15 cellular contexts compared by ENCODE assay signal in genomic region chr2:237980087-237980486, GRCh38. TPM values are rescaled to one million over a fixed set of nuclear protein-coding genes. Genes with fewer than 3 reads are reported as not detected.
DNase-seq lines count a peak whose midpoint lies in the region; ATAC-seq and TF ChIP-seq lines count a peak whose summit lies in the region.
"Had no signal": no experiment of that assay in that cellular context is flagged by ENCODE, and none has a peak within 500 bp of the region (broad histone marks: within the 10 kb centered on the region; RNA-seq: fewer than 3 reads in every experiment).

No MANE protein-coding gene starts in this region.

- H3K23ac ChIP-seq in mesendoderm (ENCODE audit: low read length): no peak overlapping the region

- H3K56ac ChIP-seq in mesendoderm (ENCODE audit: low read length): peak overlapping the region; percentile 34

- H2AK5ac ChIP-seq in mesendoderm (ENCODE audit: low read length): no peak overlapping the region

- no peaks in the 10 kb centered on the region for H3K27me3 ChIP-seq in right cardiac atrium (ENCODE audit: control insufficient read depth, insufficient read depth)
- no peaks in the 10 kb centered on the region for H3K27me3 ChIP-seq in heart right ventricle
- no peaks in the 10 kb centered on the region for H3K27me3 ChIP-seq in mesendoderm (ENCODE audit: insufficient read depth, low read length, poor library complexity)
- H3K27me3 ChIP-seq: esophagus squamous epithelium had no signal

- peaks cover 50% of the 10 kb centered on the region for H3K79me1 ChIP-seq in mesendoderm (ENCODE audit: low read length)

- no peak overlapping the region for H3K4ac ChIP-seq in mesendoderm (ENCODE audit: low read depth, low read length)

- H3K27me3 Mint-ChIP-seq in activated naive CD8-positive, alpha-beta T cell treated with anti-CD3 and anti-CD28 coated beads, Interleukin-2, amount 50 U/mL, for 24 hours: no peaks in the 10 kb centered on the region

- H4K5ac ChIP-seq in mesendoderm (ENCODE audit: low read length): no peak overlapping the region

- no peak overlapping the region for H3K9ac ChIP-seq in mesendoderm (ENCODE audit: low read length)

- H3K4me1 ChIP-seq in right cardiac atrium (ENCODE audit: control insufficient read depth, insufficient read depth, low read length): peaks cover 53% of the 10 kb centered on the region
- peaks cover 4 to 82% (median 53%) of the 10 kb centered on the region in 9 donors for H3K4me1 ChIP-seq in heart right ventricle
- peaks cover 3% of the 10 kb centered on the region for H3K4me1 ChIP-seq in mesendoderm (ENCODE audit: control insufficient read depth, low read depth, low read length)
- H3K4me1 ChIP-seq: prostate gland had no signal

- WGBS in right cardiac atrium: 35% methylated on average over 1 of the region's 1 CpG
- 50 to 53% methylated on average over 1 of the region's 1 CpG for WGBS in heart right ventricle, 2 donors
- WGBS in mesendoderm (ENCODE audit: extremely low coverage, insufficient coverage, low lambda C conversion rate): no CpG with 5 or more reads among the region's 1 CpG

- H3K4me3 ChIP-seq in right cardiac atrium (ENCODE audit: low read length): no peak overlapping the region
- H3K4me3 ChIP-seq in heart right ventricle: no peak overlapping the region
- H3K4me3 ChIP-seq in mesendoderm (ENCODE audit: low read length): no peak overlapping the region
- H3K4me3 ChIP-seq: esophagus squamous epithelium, prostate gland had no signal

- H3K4me3 Mint-ChIP-seq in activated naive CD8-positive, alpha-beta T cell treated with anti-CD3 and anti-CD28 coated beads, Interleukin-2, amount 50 U/mL, for 24 hours: no peak overlapping the region

- peaks cover 35% of the 10 kb centered on the region for H3K79me2 ChIP-seq in mesendoderm (ENCODE audit: control insufficient read depth, insufficient read depth, low read length)

- H2BK15ac ChIP-seq in mesendoderm (replicated peaks; ENCODE audit: low read depth): no peak overlapping the region

- no peak overlapping the region for H2BK120ac ChIP-seq in mesendoderm (ENCODE audit: low read depth, low read length)

- peaks cover 44% of the 10 kb centered on the region for H3K36me3 Mint-ChIP-seq in activated naive CD8-positive, alpha-beta T cell treated with anti-CD3 and anti-CD28 coated beads, Interleukin-2, amount 50 U/mL, for 24 hours (ENCODE audit: low read depth)

- H4K8ac ChIP-seq in mesendoderm (ENCODE audit: low read depth, low read length): no peak overlapping the region

- H3K18ac ChIP-seq in mesendoderm (ENCODE audit: low read length): no peak overlapping the region

- DNase-seq in right cardiac atrium (no peak), heart right ventricle (no peak), mesendoderm (no peak), SHP77 (lab: John Stamatoyannopoulos, UW) (no peak), NCI-H146 (lab: John Stamatoyannopoulos, UW) (no peak), NCI-H69 (lab: John Stamatoyannopoulos, UW) (no peak)
- no peak for DNase-seq in activated naive CD8-positive, alpha-beta T cell treated with anti-CD3 and anti-CD28 coated beads, Interleukin-2, amount 50 U/mL, for 24 hours
- DNase-seq: activated CD4-positive, CD25-positive, alpha-beta regulatory T cell; DND-41; esophagus squamous epithelium; mesenchymal stem cell; NCI-H1436 treated with DMSO at 0.1 percent for 48 hours had no signal

- no peak overlapping the region for H2BK5ac ChIP-seq in mesendoderm (ENCODE audit: low read length)

- H3K27ac ChIP-seq in right cardiac atrium (ENCODE audit: low read length) (peak overlapping the region; percentile 63), heart right ventricle (peak overlapping the region in 5 of 10 donors; percentile 13 to 41 (median 29)), mesendoderm (ENCODE audit: low read depth, low read length) (no peak overlapping the region)
- H3K27ac ChIP-seq: esophagus squamous epithelium, prostate gland had no signal

- intact Hi-C loops in right cardiac atrium (cut with DNase I): no loop called here
- intact Hi-C loops in heart right ventricle (cut with DNase I): loop anchor here in 1 of 10 donors (10.0 kb wide), 1 partner anchor 125 kb away; the partner anchor contains the start of gene RAMP1

- no peaks in the 10 kb centered on the region for H3K9me3 Mint-ChIP-seq in activated naive CD8-positive, alpha-beta T cell treated with anti-CD3 and anti-CD28 coated beads, Interleukin-2, amount 50 U/mL, for 24 hours

- no peak overlapping the region for H3K4me2 ChIP-seq in mesendoderm (ENCODE audit: low read length)

- peak overlapping the region; percentile 90 for H3K27ac Mint-ChIP-seq in activated naive CD8-positive, alpha-beta T cell treated with anti-CD3 and anti-CD28 coated beads, Interleukin-2, amount 50 U/mL, for 24 hours

- no peak for TF ChIP-seq CTCF in heart right ventricle (IDR thresholded peaks at IDR 0.05)

- H3K9me3 ChIP-seq in right cardiac atrium (ENCODE audit: control insufficient read depth, low read length): no peaks in the 10 kb centered on the region
- no peaks in the 10 kb centered on the region for H3K9me3 ChIP-seq in heart right ventricle
- H3K9me3 ChIP-seq: esophagus squamous epithelium, prostate gland had no signal

- no peak for ATAC-seq in right cardiac atrium
- ATAC-seq in heart right ventricle: no peak
- no peak for ATAC-seq in activated naive CD8-positive, alpha-beta T cell treated with anti-CD3 and anti-CD28 coated beads, Interleukin-2, amount 50 U/mL, for 24 hours
- ATAC-seq in HG03135 (IDR thresholded peaks at IDR 0.05; ENCODE audit: unreplicated experiment): no peak
- ATAC-seq: SK-N-SH treated with all-trans-retinoic acid at 6 μM for 48 hours had no signal

- H3K4me1 Mint-ChIP-seq in activated naive CD8-positive, alpha-beta T cell treated with anti-CD3 and anti-CD28 coated beads, Interleukin-2, amount 50 U/mL, for 24 hours: peaks cover 78% of the 10 kb centered on the region

- H3K36me3 ChIP-seq in heart right ventricle (peaks cover 0 to 26% (median 6%) of the 10 kb centered on the region in 9 donors), mesendoderm (ENCODE audit: control insufficient read depth, insufficient read depth, low read length) (no peaks in the 10 kb centered on the region)
- H3K36me3 ChIP-seq: prostate gland had no signal

RNA-seq across cellular contexts. Expression of gene UBE2F, which starts 13.3 kb away (rescaled TPM):
- total RNA-seq in right cardiac atrium (100 to 1,000 TPM; 100 to 118 (median 107) TPM), heart right ventricle (10 to 100 TPM; 53.6 to 82.2 (median 63.7) TPM)
- polyA plus RNA-seq in right cardiac atrium (95.9 TPM), heart right ventricle (10 to 100 TPM; 43.5 to 76.6 TPM)
- 47.8 TPM for polyA plus RNA-seq in mesendoderm (2013, experiment 1 of 2)
- 49.3 TPM for polyA plus RNA-seq in mesendoderm (2013, experiment 2 of 2)
